ENCODE assay signal across 1 cellular context in genomic region chr1:226870323-226871046, GRCh38.
TF ChIP-seq lines count a peak whose summit lies in the region.

TSS of gene PSEN2 (plus strand) at chr1:226870616. CDS start at chr1:226881908, 11,292 bp downstream.

TF ChIP-seq in K562, 482 proteins besides CTCF, POLR2A, EP300 and RAD21 (continued from another document and continues in another):
- TF ChIP-seq MGA (IDR thresholded peaks at IDR 0.05) (peak; percentile 77), E2F6 (IDR thresholded peaks at IDR 0.05; ENCODE audit: borderline replicate concordance in 1 of 2, extremely low read depth in 1 of 2, insufficient read depth in 1 of 2, insufficient read length in 1 of 2, low read depth in 1 of 2, low read length in 1 of 2, poor library complexity in 1 of 2, severe bottlenecking in 1 of 2) (peak; percentile 80 to 83), FIP1L1 (IDR thresholded peaks at IDR 0.05; ENCODE audit: low read depth, low read length, poor library complexity, severe bottlenecking) (peak; percentile 86), FOXA3 (CRISPR knock-in tag; conservative IDR thresholded peaks at IDR 0.05 in 1 of 2, IDR thresholded peaks at IDR 0.05 in 1 of 2) (no peak; a peak in 1 of 4 replicates), ZNF197 (CRISPR knock-in tag; IDR thresholded peaks at IDR 0.05; ENCODE audit: low read depth) (no peak), HDAC1 (IDR thresholded peaks at IDR 0.05) (peak in 1 of 2 experiments; percentile 83; a peak in 2 of 4 replicates), ZFP91 (CRISPR knock-in tag; IDR thresholded peaks at IDR 0.05) (peak; percentile 86; the same call in 1 of the 2 replicates), CTCFL (IDR thresholded peaks at IDR 0.05; ENCODE audit: borderline replicate concordance, insufficient read depth, low read depth, low read length, poor library complexity, severe bottlenecking) (no peak), ZNF717 (CRISPR knock-in tag; IDR thresholded peaks at IDR 0.05) (no peak), ZFPM2 (CRISPR knock-in tag; IDR thresholded peaks at IDR 0.05) (no peak), ID3 (CRISPR knock-in tag; IDR thresholded peaks at IDR 0.05) (no peak), ID3 (tag; IDR thresholded peaks at IDR 0.05) (0 out of 2 replicates have a peak, but pooled peaks have one; percentile 34), ZBTB9 (CRISPR knock-in tag; IDR thresholded peaks at IDR 0.05) (peak; percentile 28; the same call in 1 of the 2 replicates), ATF6 (CRISPR knock-in tag; IDR thresholded peaks at IDR 0.05) (no peak), ZFX (CRISPR knock-in tag; IDR thresholded peaks at IDR 0.05) (peak; percentile 88), SRSF9 (IDR thresholded peaks at IDR 0.05; ENCODE audit: borderline replicate concordance, low read depth, low read length) (no peak), ERF (CRISPR knock-in tag; IDR thresholded peaks at IDR 0.05) (peak; percentile 62; the same call in 1 of the 2 replicates), SNRNP70 (optimal IDR thresholded peaks at IDR 0.05; ENCODE audit: low read depth, low read length) (no peak), ZNF764 (CRISPR knock-in tag; IDR thresholded peaks at IDR 0.05; ENCODE audit: low read depth) (no peak), CXXC5 (CRISPR knock-in tag; IDR thresholded peaks at IDR 0.05) (peak; percentile 95), RBFOX2 (IDR thresholded peaks at IDR 0.05; ENCODE audit: low read depth, low read length) (peak; percentile 81), STAT5B (CRISPR knock-in tag; IDR thresholded peaks at IDR 0.05) (no peak), TFAP4 (CRISPR knock-in tag; IDR thresholded peaks at IDR 0.05; ENCODE audit: borderline replicate concordance) (peak; percentile 72; the same call in 1 of the 2 replicates), HDAC2 (IDR thresholded peaks at IDR 0.05) (peak; percentile 50; the same call in 1 of the 2 replicates), BCOR (IDR thresholded peaks at IDR 0.05) (0 out of 2 replicates have a peak, but pooled peaks have one; percentile 27), PKNOX1 (IDR thresholded peaks at IDR 0.05) (0 out of 2 replicates have a peak, but pooled peaks have one; percentile 10), HCFC1 (IDR thresholded peaks at IDR 0.05; ENCODE audit: low read depth, low read length) (peak; percentile 39; the same call in 1 of the 2 replicates), ETS1 (conservative IDR thresholded peaks at IDR 0.05; ENCODE audit: control insufficient read depth, low read depth, low read length) (peak; percentile 59), ZNF785 (CRISPR knock-in tag; IDR thresholded peaks at IDR 0.05) (no peak), EGR1 (conservative IDR thresholded peaks at IDR 0.05) (peak; percentile 94), MEF2D (tag; conservative IDR thresholded peaks at IDR 0.05; ENCODE audit: low read depth) (no peak), ZNF79 (CRISPR knock-in tag; IDR thresholded peaks at IDR 0.05; ENCODE audit: low read depth) (no peak), KDM1A (IDR thresholded peaks at IDR 0.05) (no peak)
